In genomic region chr18:79521806-79522205, GRCh38 we compare ENCODE assay signal across 14 cellular contexts.
DNase-seq lines count a peak whose midpoint lies in the region; ATAC-seq and TF ChIP-seq lines count a peak whose summit lies in the region.
"Had no signal": no experiment of that assay in that cellular context is flagged by ENCODE, and none has a peak within 500 bp of the region (broad histone marks: within the 10 kb centered on the region; RNA-seq: fewer than 3 reads in every experiment).

No MANE protein-coding gene starts in this region.

- 95% methylated on average over 2 of the region's 6 CpGs; no CpG with 5 or more reads in 1 of the 2 experiments for WGBS in endodermal cell (ENCODE audit: insufficient coverage in 1 of 2, insufficient read length in 1 of 2), 2 experiments
- WGBS in urinary bladder: 84% methylated on average over 6 of the region's 6 CpGs
- WGBS in thyroid gland, 2 donors: 80% methylated on average over 2 of the region's 6 CpGs; no CpG with 5 or more reads in 1 of the 2 donors
- 67 to 100% methylated on average over 1 to 5 of the region's 6 CpGs for WGBS in GM23248 (ENCODE audit: low coverage in 1 of 2, low lambda C conversion rate in 2 of 2, missing lambda C conversion rate in 2 of 2), 2 experiments

- peak overlapping the region in 1 of 2 donors; percentile 75 for H3K27ac Mint-ChIP-seq in natural killer cell treated with Interleukin-12 subunit alpha and Interleukin-12 subunit beta and Interleukin-15 and Interleukin-18, amount 100 ng/mL, for 72 hours
- peak overlapping the region in 1 of 2 donors; percentile 91 for H3K27ac Mint-ChIP-seq in natural killer cell
- H3K27ac Mint-ChIP-seq in activated CD4-positive, alpha-beta memory T cell treated with anti-CD3 and anti-CD28 coated beads for 36 hours: peak overlapping the region; percentile 99
- no peak overlapping the region for H3K27ac Mint-ChIP-seq in endodermal cell
- H3K27ac Mint-ChIP-seq: GM23338 had no signal

- no peaks in the 10 kb centered on the region for H3K9me3 ChIP-seq in endodermal cell (ENCODE audit: control insufficient read depth, low read length)
- no peaks in the 10 kb centered on the region for H3K9me3 ChIP-seq in thyroid gland
- no peaks in the 10 kb centered on the region for H3K9me3 ChIP-seq in GM23248 (ENCODE audit: low read depth)
- H3K9me3 ChIP-seq: gastrocnemius medialis, neutrophil, SJSA1, stomach had no signal

- H3K9ac ChIP-seq in endodermal cell (ENCODE audit: extremely low read depth, low read length, poor library complexity, severe bottlenecking) (no peak overlapping the region), GM23248 (no peak overlapping the region)

- H3K4me1 ChIP-seq in endodermal cell (ENCODE audit: control insufficient read depth, insufficient read depth, low read length) (no peaks in the 10 kb centered on the region), urinary bladder (ENCODE audit: insufficient read depth) (no peaks in the 10 kb centered on the region), thyroid gland (peaks cover 4 to 9% of the 10 kb centered on the region in 2 donors), GM23248 (ENCODE audit: insufficient read depth) (no peaks in the 10 kb centered on the region)
- H3K4me1 ChIP-seq: SJSA1 had no signal

- H3K79me2 ChIP-seq in GM23248 (ENCODE audit: insufficient read depth): no peaks in the 10 kb centered on the region

- DNase-seq in natural killer cell treated with Interleukin-12 subunit alpha and Interleukin-12 subunit beta and Interleukin-15 and Interleukin-18, amount 100 ng/mL, for 72 hours (ENCODE audit: low spot score): no peak
- DNase-seq in natural killer cell: no peak
- no peak for DNase-seq in activated CD4-positive, alpha-beta memory T cell treated with anti-CD3 and anti-CD28 coated beads for 36 hours
- peak; percentile 14 for DNase-seq in endodermal cell
- no peak for DNase-seq in thyroid gland
- DNase-seq in stimulated activated naive CD4-positive, alpha-beta T cell treated with Interleukin-2 at 50 U/mL for 16 hours (lab: John Stamatoyannopoulos, UW): no peak
- no peak for DNase-seq in GM23248
- DNase-seq: gastrocnemius medialis, stomach had no signal

- H3K9me3 Mint-ChIP-seq in natural killer cell treated with Interleukin-12 subunit alpha and Interleukin-12 subunit beta and Interleukin-15 and Interleukin-18, amount 100 ng/mL, for 72 hours: no peaks in the 10 kb centered on the region
- H3K9me3 Mint-ChIP-seq in natural killer cell: no peaks in the 10 kb centered on the region
- no peaks in the 10 kb centered on the region for H3K9me3 Mint-ChIP-seq in activated CD4-positive, alpha-beta memory T cell treated with anti-CD3 and anti-CD28 coated beads for 36 hours
- no peaks in the 10 kb centered on the region for H3K9me3 Mint-ChIP-seq in endodermal cell
- H3K9me3 Mint-ChIP-seq: GM23338 had no signal

- POLR2A ChIA-PET in activated CD4-positive, alpha-beta memory T cell treated with anti-CD3 and anti-CD28 coated beads for 36 hours (lab: Charles Lee): no interaction called here

- H3K36me3 ChIP-seq in endodermal cell (ENCODE audit: control insufficient read depth, insufficient read depth, low read length) (no peaks in the 10 kb centered on the region), urinary bladder (ENCODE audit: insufficient read depth) (no peaks in the 10 kb centered on the region), thyroid gland (no peaks in the 10 kb centered on the region), GM23248 (ENCODE audit: low read depth) (no peaks in the 10 kb centered on the region)
- H3K36me3 ChIP-seq: gastrocnemius medialis, neutrophil, SJSA1, stomach had no signal

- peak overlapping the region; percentile 52 for H3K4me3 Mint-ChIP-seq in natural killer cell treated with Interleukin-12 subunit alpha and Interleukin-12 subunit beta and Interleukin-15 and Interleukin-18, amount 100 ng/mL, for 72 hours
- H3K4me3 Mint-ChIP-seq in natural killer cell: no peak overlapping the region
- H3K4me3 Mint-ChIP-seq in activated CD4-positive, alpha-beta memory T cell treated with anti-CD3 and anti-CD28 coated beads for 36 hours: peak overlapping the region; percentile 75
- no peak overlapping the region for H3K4me3 Mint-ChIP-seq in endodermal cell
- H3K4me3 Mint-ChIP-seq: GM23338 had no signal

- TF ChIP-seq CTCF in natural killer cell (IDR thresholded peaks at IDR 0.05) (no peak), endodermal cell (conservative IDR thresholded peaks at IDR 0.05) (no peak), thyroid gland (IDR thresholded peaks at IDR 0.05) (no peak)

- H2AFZ ChIP-seq in GM23248: no peak overlapping the region
- H2AFZ ChIP-seq: GM23338 had no signal

- ATAC-seq in natural killer cell treated with Interleukin-12 subunit alpha and Interleukin-12 subunit beta and Interleukin-15 and Interleukin-18, amount 100 ng/mL, for 72 hours: no peak
- ATAC-seq in natural killer cell: no peak
- ATAC-seq: gastrocnemius medialis, GM23338 had no signal

- TF ChIP-seq POLR2A in thyroid gland (IDR thresholded peaks at IDR 0.05): no peak

- H3F3A ChIP-seq in GM23248 (ENCODE audit: insufficient read depth): no peaks in the 10 kb centered on the region

- H3K27me3 Mint-ChIP-seq in natural killer cell treated with Interleukin-12 subunit alpha and Interleukin-12 subunit beta and Interleukin-15 and Interleukin-18, amount 100 ng/mL, for 72 hours: no peaks in the 10 kb centered on the region
- H3K27me3 Mint-ChIP-seq in natural killer cell (ENCODE audit: low read depth in 2 of 2) (no peaks in the 10 kb centered on the region), endodermal cell (ENCODE audit: insufficient read depth) (no peaks in the 10 kb centered on the region)
- no peaks in the 10 kb centered on the region for H3K27me3 Mint-ChIP-seq in activated CD4-positive, alpha-beta memory T cell treated with anti-CD3 and anti-CD28 coated beads for 36 hours

- no peaks in the 10 kb centered on the region for H4K20me1 ChIP-seq in GM23248 (ENCODE audit: insufficient read depth)

- H3K27me3 ChIP-seq in endodermal cell (ENCODE audit: control insufficient read depth, insufficient read depth, low read length, poor library complexity, severe bottlenecking) (no peaks in the 10 kb centered on the region), thyroid gland (no peaks in the 10 kb centered on the region), GM23248 (replicated peaks; ENCODE audit: insufficient read depth) (no peaks in the 10 kb centered on the region)
- H3K27me3 ChIP-seq: gastrocnemius medialis, SJSA1 had no signal

- CTCF ChIA-PET in activated CD4-positive, alpha-beta memory T cell treated with anti-CD3 and anti-CD28 coated beads for 36 hours (lab: Charles Lee): no interaction called here

- H3K36me3 Mint-ChIP-seq in natural killer cell treated with Interleukin-12 subunit alpha and Interleukin-12 subunit beta and Interleukin-15 and Interleukin-18, amount 100 ng/mL, for 72 hours: no peaks in the 10 kb centered on the region
- no peaks in the 10 kb centered on the region for H3K36me3 Mint-ChIP-seq in natural killer cell
- H3K36me3 Mint-ChIP-seq in activated CD4-positive, alpha-beta memory T cell treated with anti-CD3 and anti-CD28 coated beads for 36 hours: peaks cover 7% of the 10 kb centered on the region
- peaks cover 2% of the 10 kb centered on the region for H3K36me3 Mint-ChIP-seq in endodermal cell (ENCODE audit: low read depth)

- in situ Hi-C loops in GM23248 (cut with MboI): no loop called here

- intact Hi-C loops in natural killer cell (cut with micrococcal nuclease): loop anchor here (5.0 to 10.0 kb wide), 3 partner anchors 123 to 455 kb away; partner anchors contain the start of genes ATP9B and CTDP1
- intact Hi-C loops in activated CD4-positive, alpha-beta memory T cell treated with anti-CD3 and anti-CD28 coated beads for 36 hours (cut with micrococcal nuclease): loop anchor here (10.0 kb wide), 2 partner anchors 123 to 457 kb away; partner anchors contain the start of gene ATP9B
- intact Hi-C loops in thyroid gland (cut with DNase I): loop anchor here (10.0 kb wide), 1 partner anchor 123 kb away; no protein-coding TSS in a partner anchor

- no peak overlapping the region for H3K4me3 ChIP-seq in endodermal cell (ENCODE audit: low read length)
- no peak overlapping the region for H3K4me3 ChIP-seq in urinary bladder (ENCODE audit: low read depth, low read length)
- no peak overlapping the region for H3K4me3 ChIP-seq in thyroid gland (replicated peaks in 1 of 3)
- H3K4me3 ChIP-seq in GM23248: no peak overlapping the region
- H3K4me3 ChIP-seq: gastrocnemius medialis, GM23338, lung, SJSA1, stomach had no signal

- H3K4me1 Mint-ChIP-seq in natural killer cell treated with Interleukin-12 subunit alpha and Interleukin-12 subunit beta and Interleukin-15 and Interleukin-18, amount 100 ng/mL, for 72 hours (ENCODE audit: low read depth in 2 of 2): peaks cover 50 to 57% of the 10 kb centered on the region in 2 donors
- H3K4me1 Mint-ChIP-seq in natural killer cell: peaks cover 45 to 75% of the 10 kb centered on the region in 2 donors
- H3K4me1 Mint-ChIP-seq in activated CD4-positive, alpha-beta memory T cell treated with anti-CD3 and anti-CD28 coated beads for 36 hours (ENCODE audit: low read depth): peaks cover 80% of the 10 kb centered on the region
- H3K4me1 Mint-ChIP-seq in endodermal cell: peaks cover 18% of the 10 kb centered on the region

- H3K4me2 ChIP-seq in GM23248 (ENCODE audit: unreplicated experiment): no peak overlapping the region
- H3K4me2 ChIP-seq: GM23338 had no signal

- H3K27ac ChIP-seq in endodermal cell (ENCODE audit: low read depth, low read length) (no peak overlapping the region), urinary bladder (ENCODE audit: low read depth) (peak overlapping the region; percentile 18), thyroid gland (no peak overlapping the region), GM23248 (no peak overlapping the region)
- H3K27ac ChIP-seq: gastrocnemius medialis, neutrophil, SJSA1 had no signal

- H3K9me2 ChIP-seq in GM23248 (ENCODE audit: insufficient read depth): no peaks in the 10 kb centered on the region

Comparison
In these comparisons a context has a peak if more than half of its experiments do, and no peak if none do; other contexts are left out.
1. H3K4me3 Mint-ChIP-seq: peak in natural killer cell treated with Interleukin-12 subunit alpha and Interleukin-12 subunit beta and Interleukin-15 and Interleukin-18, amount 100 ng/mL, for 72 hours (single experiment) and activated CD4-positive, alpha-beta memory T cell treated with anti-CD3 and anti-CD28 coated beads for 36 hours (single experiment); none in natural killer cell (single experiment) and endodermal cell (single experiment).